ENCODE assay signal across 8 cellular contexts in genomic region chr12:93441617-93442410, GRCh38. TPM values are rescaled to one million over a fixed set of nuclear protein-coding genes. Genes with fewer than 3 reads are reported as not detected.
DNase-seq lines count a peak whose midpoint lies in the region; ATAC-seq and TF ChIP-seq lines count a peak whose summit lies in the region.

Gene UBE2N (minus strand): TSS chr12:93441947. CDS start chr12:93441884, 63 bp downstream.

- peaks cover 67% of the 10 kb centered on the region for H3K79me2 ChIP-seq in neural progenitor cell (ENCODE audit: low read depth)

- H3K4me3 ChIP-seq in SJSA1 = peak within 1 kb of the TSS; percentile 90
- peak within 1 kb of the TSS; percentile 93 for H3K4me3 ChIP-seq in neural progenitor cell
- H3K4me3 ChIP-seq in stomach smooth muscle (ENCODE audit: low read length in 2 of 2) = peak within 1 kb of the TSS; percentile 90 to 95

- H3K36me3 ChIP-seq in SJSA1 (peaks cover 9% of the 10 kb centered on the region), neural progenitor cell (no peaks in the 10 kb centered on the region), stomach smooth muscle (ENCODE audit: control insufficient read depth in 2 of 2, insufficient read depth in 2 of 2, low read length in 2 of 2) (no peaks in the 10 kb centered on the region)

- H3F3A ChIP-seq in neural progenitor cell (ENCODE audit: low read depth) = peaks cover 7% of the 10 kb centered on the region

- H3K27me3 Mint-ChIP-seq in neural progenitor cell (ENCODE audit: insufficient read depth, low read depth) = no peaks in the 10 kb centered on the region

- CTCF ChIA-PET in HEK293T (lab: Yijun Ruan, JAX) = no interaction called here

- peak within 1 kb of the TSS; percentile 94 for H3K27ac Mint-ChIP-seq in neural progenitor cell

- H3K27me3 ChIP-seq in SJSA1 (replicated peaks) (no peaks in the 10 kb centered on the region), foreskin keratinocyte (no peaks in the 10 kb centered on the region), neural progenitor cell (no peaks in the 10 kb centered on the region), stomach smooth muscle (ENCODE audit: control insufficient read depth in 1 of 2, insufficient read depth in 2 of 2, low read length in 2 of 2) (no peaks in the 10 kb centered on the region)

- TF ChIP-seq CTCF in foreskin keratinocyte (conservative IDR thresholded peaks at IDR 0.05) (no peak), neural progenitor cell (IDR thresholded peaks at IDR 0.05) (no peak)

- peak within 1 kb of the TSS; percentile 97 for H2AFZ ChIP-seq in neural progenitor cell (replicated peaks)

- POLR2A ChIA-PET in HEK293T (lab: Yijun Ruan, JAX) = interaction anchor here (0.7 to 1.2 kb wide), 6 partner anchors 10 to 37 kb away, joined by 3 to 7 read pairs (median 3); partner anchors contain the start of gene MRPL42

- H3K9ac ChIP-seq in neural progenitor cell (peak within 1 kb of the TSS; percentile 98), stomach smooth muscle (ENCODE audit: low read length in 2 of 2) (peak within 1 kb of the TSS; percentile 96 to 98)

- H3K36me3 Mint-ChIP-seq in neural progenitor cell = peaks cover 10% of the 10 kb centered on the region

- peak within 1 kb of the TSS; percentile 78 for H3K4me2 ChIP-seq in neural progenitor cell

- peaks cover 19% of the 10 kb centered on the region for H3K4me1 ChIP-seq in SJSA1 (replicated peaks)
- peaks cover 17% of the 10 kb centered on the region for H3K4me1 ChIP-seq in foreskin keratinocyte
- peaks cover 23% of the 10 kb centered on the region for H3K4me1 ChIP-seq in neural progenitor cell
- H3K4me1 ChIP-seq in stomach smooth muscle (ENCODE audit: control insufficient read depth, insufficient read depth, low read length) = peaks cover 7% of the 10 kb centered on the region

- peak; percentile 90 for ATAC-seq in foreskin keratinocyte

- peak within 1 kb of the TSS; percentile 99 for H3K4me3 Mint-ChIP-seq in neural progenitor cell

- H3K27ac ChIP-seq in SJSA1 (peak within 1 kb of the TSS; percentile 85), foreskin keratinocyte (peak within 1 kb of the TSS; percentile 96), neural progenitor cell (peak within 1 kb of the TSS; percentile 94), stomach smooth muscle (ENCODE audit: low read length) (peak within 1 kb of the TSS; percentile 90)

- H3K9me3 Mint-ChIP-seq in neural progenitor cell = peaks cover 2% of the 10 kb centered on the region

- H3K9me3 ChIP-seq in SJSA1 (replicated peaks) (no peaks in the 10 kb centered on the region), neural progenitor cell (ENCODE audit: low read depth) (no peaks in the 10 kb centered on the region), stomach smooth muscle (ENCODE audit: control insufficient read depth in 2 of 2, low read length in 2 of 2) (no peaks in the 10 kb centered on the region)

- DNase-seq in GM04503 (ENCODE audit: low read depth) (peak; percentile 67), HEK293T (ENCODE audit: extremely low spot score) (peak; percentile 94), MV-4-11 (lab: John Stamatoyannopoulos, UW) (peak; percentile 92), SJSA1 (ENCODE audit: low read depth in 1 of 2, low spot score in 2 of 2) (peak; percentile 94 to 97), foreskin keratinocyte (peak; percentile 83 to 92), neural progenitor cell (ENCODE audit: low spot score) (peak; percentile 97)
- DNase-seq in activated naive CD4-positive, alpha-beta T cell (lab: John Stamatoyannopoulos, UW) = peak; percentile 88 to 97 (median 92)

- H3K4me1 Mint-ChIP-seq in neural progenitor cell = peaks cover 32% of the 10 kb centered on the region

- H4K20me1 ChIP-seq in neural progenitor cell (ENCODE audit: low read depth) = peaks cover 45% of the 10 kb centered on the region

TF ChIP-seq in HEK293T, 16 proteins besides CTCF, POLR2A, EP300 and RAD21:
- TF ChIP-seq FOXK2 (IDR thresholded peaks at IDR 0.05) (no peak), PKNOX1 (IDR thresholded peaks at IDR 0.05) (no peak), FOXM1 (IDR thresholded peaks at IDR 0.05; ENCODE audit: borderline replicate concordance) (0 out of 2 replicates have a peak, but pooled peaks have one; percentile 19), BHLHE40 (IDR thresholded peaks at IDR 0.05; ENCODE audit: borderline replicate concordance) (no peak), TARDBP (IDR thresholded peaks at IDR 0.05) (peak; percentile 93), SUZ12 (IDR thresholded peaks at IDR 0.05) (no peak), ELF4 (IDR thresholded peaks at IDR 0.05) (no peak), L3MBTL2 (conservative IDR thresholded peaks at IDR 0.05) (peak; percentile 88)

RNA-seq across cellular contexts. Expression of gene UBE2N, which starts in this region (rescaled TPM):
- 103 and 123 TPM in 2 replicates for total RNA-seq in SJSA1 (2014; rRNA removed; shearing (Covaris generic))
- total RNA-seq in foreskin keratinocyte (154 and 167 TPM in 2 replicates), neural progenitor cell (ENCODE audit: low replicate concordance) (82.6 and 116 TPM in 2 replicates)
- 116 and 148 TPM in 2 replicates for polyA plus RNA-seq in foreskin keratinocyte

Comparison
In these comparisons a context has a peak if more than half of its experiments do, and no peak if none do; other contexts are left out.
1. Peak in every context shown above with its lines: DNase-seq, ATAC-seq, H3K4me3 ChIP-seq and H3K27ac ChIP-seq.